ENCODE assay signal across 11 cellular contexts in the genomic region with DNA sequence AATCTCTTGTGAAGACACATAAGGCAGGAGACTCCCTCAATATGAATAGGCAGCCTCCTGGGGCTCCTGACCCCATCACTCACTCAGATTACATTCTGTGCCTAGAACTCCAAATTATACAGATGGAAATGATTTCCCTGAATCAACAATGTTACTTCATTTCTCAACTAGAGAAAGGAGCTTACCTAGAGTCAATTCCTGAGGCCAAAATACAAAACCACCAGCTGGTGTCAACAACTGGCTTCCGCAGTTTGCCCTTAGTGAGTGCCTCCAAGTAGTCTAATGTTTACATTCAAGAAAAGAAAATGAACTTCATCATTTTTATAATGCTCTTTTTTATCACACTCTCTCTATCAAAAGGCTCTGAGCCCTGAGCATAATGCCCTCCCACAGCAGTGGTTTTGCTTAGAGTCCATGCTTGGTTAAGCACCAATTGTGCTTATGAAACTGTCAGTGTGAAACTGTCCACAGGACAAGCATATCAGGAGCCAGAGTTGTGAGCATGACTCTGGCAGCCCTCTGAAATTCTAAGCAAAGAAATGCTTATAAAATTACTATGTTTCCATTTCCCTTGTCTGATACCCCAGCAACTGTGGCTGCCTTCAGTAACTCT.
DNase-seq lines count a peak whose midpoint lies in the region; ATAC-seq and TF ChIP-seq lines count a peak whose summit lies in the region.
"Had no signal": no experiment of that assay in that cellular context is flagged by ENCODE, and none has a peak within 500 bp of the region (broad histone marks: within the 10 kb centered on the region; RNA-seq: fewer than 3 reads in every experiment).

No MANE protein-coding gene starts in this region.

- in situ Hi-C loops in GM13976 (cut with MboI; ENCODE audit: low sequenced_read_pairs, unreplicated experiment): no loop called here

- intact Hi-C loops in colonic mucosa (cut with DNase I): no loop called here

- no peak overlapping the region for H3K4me3 ChIP-seq in GM12864 (ENCODE audit: low read depth, low read length)
- H3K4me3 ChIP-seq in colonic mucosa: no peak overlapping the region

- no peaks in the 10 kb centered on the region for H3K4me1 ChIP-seq in colonic mucosa

- peak; percentile 15 for DNase-seq in GM12864 (ENCODE audit: low read depth)
- no peak for DNase-seq in GF-D8 (lab: John Stamatoyannopoulos, UW)
- DNase-seq in NCI-H748 (lab: John Stamatoyannopoulos, UW; ENCODE audit: unreplicated experiment): no peak
- DNase-seq in GM13976 (ENCODE audit: low spot score): no peak
- no peak for DNase-seq in colonic mucosa
- DNase-seq: activated CD8-positive, alpha-beta memory T cell treated with anti-CD3 and anti-CD28 coated beads, Interleukin-2, amount 10 ng/mL, durations not matched to agents 7 days and 5 days; NCI-H2029 treated with DMSO at 0.1 percent for 48 hours; SK-N-SH had no signal

- no peaks in the 10 kb centered on the region for H3K36me3 ChIP-seq in colonic mucosa

- no peaks in the 10 kb centered on the region for H3K27me3 ChIP-seq in colonic mucosa

- TF ChIP-seq CTCF in GM12864 (IDR thresholded peaks at IDR 0.05; ENCODE audit: low read depth, low read length, missing control alignments): no peak
- no peak for TF ChIP-seq CTCF in GM13976 (IDR thresholded peaks at IDR 0.05; ENCODE audit: borderline replicate concordance, control extremely low read depth, extremely low read depth, insufficient read depth, missing control alignments)
- no peak for TF ChIP-seq CTCF in colonic mucosa (IDR thresholded peaks at IDR 0.05)

- H3K27ac ChIP-seq in colonic mucosa: no peak overlapping the region

- H3K9me3 ChIP-seq in colonic mucosa: no peaks in the 10 kb centered on the region
- H3K9me3 ChIP-seq: SK-N-SH had no signal

- peak; percentile 99 for ATAC-seq in GM19395 (IDR thresholded peaks at IDR 0.05; ENCODE audit: unreplicated experiment)
- ATAC-seq in HG02852 (IDR thresholded peaks at IDR 0.05; ENCODE audit: unreplicated experiment): peak; percentile 99
- peak; percentile 99 for ATAC-seq in HG03571 (IDR thresholded peaks at IDR 0.05; ENCODE audit: unreplicated experiment)
- ATAC-seq: activated CD8-positive, alpha-beta memory T cell treated with anti-CD3 and anti-CD28 coated beads, Interleukin-2, amount 10 ng/mL, durations not matched to agents 7 days and 5 days had no signal

- H3K9ac ChIP-seq in colonic mucosa (ENCODE audit: low read depth in 2 of 2, low read length in 2 of 2): no peak overlapping the region
- H3K9ac ChIP-seq: SK-N-SH had no signal
